In the genomic region with DNA sequence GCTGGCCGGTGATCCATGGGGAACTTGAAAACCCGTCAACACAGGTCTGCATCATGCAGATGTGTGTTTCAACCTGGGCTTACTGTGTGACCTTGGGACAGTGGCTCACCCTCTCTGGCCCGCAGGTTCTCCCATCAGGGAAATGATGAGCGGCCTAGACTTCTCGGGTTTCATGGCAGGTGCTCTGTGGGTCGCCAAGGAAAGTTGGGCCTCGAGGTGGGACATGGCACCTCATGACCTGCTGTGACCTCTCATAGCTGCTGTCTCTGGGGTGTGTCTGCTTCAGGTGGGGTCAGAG, we compare ENCODE assay signal across 2 cellular contexts.
TF ChIP-seq lines count a peak whose summit lies in the region.

No MANE protein-coding gene starts in this region.

TF ChIP-seq in SK-N-SH, 30 proteins besides CTCF, POLR2A, EP300 and RAD21 (continued from another document):
- TF ChIP-seq, protein P1, sequence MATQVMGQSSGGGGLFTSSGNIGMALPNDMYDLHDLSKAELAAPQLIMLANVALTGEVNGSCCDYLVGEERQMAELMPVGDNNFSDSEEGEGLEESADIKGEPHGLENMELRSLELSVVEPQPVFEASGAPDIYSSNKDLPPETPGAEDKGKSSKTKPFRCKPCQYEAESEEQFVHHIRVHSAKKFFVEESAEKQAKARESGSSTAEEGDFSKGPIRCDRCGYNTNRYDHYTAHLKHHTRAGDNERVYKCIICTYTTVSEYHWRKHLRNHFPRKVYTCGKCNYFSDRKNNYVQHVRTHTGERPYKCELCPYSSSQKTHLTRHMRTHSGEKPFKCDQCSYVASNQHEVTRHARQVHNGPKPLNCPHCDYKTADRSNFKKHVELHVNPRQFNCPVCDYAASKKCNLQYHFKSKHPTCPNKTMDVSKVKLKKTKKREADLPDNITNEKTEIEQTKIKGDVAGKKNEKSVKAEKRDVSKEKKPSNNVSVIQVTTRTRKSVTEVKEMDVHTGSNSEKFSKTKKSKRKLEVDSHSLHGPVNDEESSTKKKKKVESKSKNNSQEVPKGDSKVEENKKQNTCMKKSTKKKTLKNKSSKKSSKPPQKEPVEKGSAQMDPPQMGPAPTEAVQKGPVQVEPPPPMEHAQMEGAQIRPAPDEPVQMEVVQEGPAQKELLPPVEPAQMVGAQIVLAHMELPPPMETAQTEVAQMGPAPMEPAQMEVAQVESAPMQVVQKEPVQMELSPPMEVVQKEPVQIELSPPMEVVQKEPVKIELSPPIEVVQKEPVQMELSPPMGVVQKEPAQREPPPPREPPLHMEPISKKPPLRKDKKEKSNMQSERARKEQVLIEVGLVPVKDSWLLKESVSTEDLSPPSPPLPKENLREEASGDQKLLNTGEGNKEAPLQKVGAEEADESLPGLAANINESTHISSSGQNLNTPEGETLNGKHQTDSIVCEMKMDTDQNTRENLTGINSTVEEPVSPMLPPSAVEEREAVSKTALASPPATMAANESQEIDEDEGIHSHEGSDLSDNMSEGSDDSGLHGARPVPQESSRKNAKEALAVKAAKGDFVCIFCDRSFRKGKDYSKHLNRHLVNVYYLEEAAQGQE (IDR thresholded peaks at IDR 0.05; ENCODE audit: low read depth, low read length): no peak
- TF ChIP-seq FOXJ3 (CRISPR knock-in tag; IDR thresholded peaks at IDR 0.05) (no peak), NRF1 (IDR thresholded peaks at IDR 0.05; ENCODE audit: low read depth, low read length) (no peak), POLR2AphosphoS5 (IDR thresholded peaks at IDR 0.05; ENCODE audit: low read depth, low read length) (no peak), GATA2 (CRISPR knock-in tag; IDR thresholded peaks at IDR 0.05) (no peak), RCOR1 (IDR thresholded peaks at IDR 0.05; ENCODE audit: low read length) (no peak), JUND (IDR thresholded peaks at IDR 0.05) (no peak), SMC3 (IDR thresholded peaks at IDR 0.05; ENCODE audit: low read depth, low read length) (no peak), TAF1 (IDR thresholded peaks at IDR 0.05; ENCODE audit: borderline replicate concordance, low read depth, low read length) (no peak), NFIC (IDR thresholded peaks at IDR 0.05; ENCODE audit: borderline replicate concordance) (no peak), ELF1 (IDR thresholded peaks at IDR 0.05) (no peak), MEF2A (IDR thresholded peaks at IDR 0.05; ENCODE audit: borderline replicate concordance, low read depth) (no peak)
- TF ChIP-seq, protein P2, sequence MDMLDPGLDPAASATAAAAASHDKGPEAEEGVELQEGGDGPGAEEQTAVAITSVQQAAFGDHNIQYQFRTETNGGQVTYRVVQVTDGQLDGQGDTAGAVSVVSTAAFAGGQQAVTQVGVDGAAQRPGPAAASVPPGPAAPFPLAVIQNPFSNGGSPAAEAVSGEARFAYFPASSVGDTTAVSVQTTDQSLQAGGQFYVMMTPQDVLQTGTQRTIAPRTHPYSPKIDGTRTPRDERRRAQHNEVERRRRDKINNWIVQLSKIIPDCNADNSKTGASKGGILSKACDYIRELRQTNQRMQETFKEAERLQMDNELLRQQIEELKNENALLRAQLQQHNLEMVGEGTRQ (IDR thresholded peaks at IDR 0.05; ENCODE audit: borderline replicate concordance, low read depth, low read length): no peak
- TF ChIP-seq, protein P3, sequence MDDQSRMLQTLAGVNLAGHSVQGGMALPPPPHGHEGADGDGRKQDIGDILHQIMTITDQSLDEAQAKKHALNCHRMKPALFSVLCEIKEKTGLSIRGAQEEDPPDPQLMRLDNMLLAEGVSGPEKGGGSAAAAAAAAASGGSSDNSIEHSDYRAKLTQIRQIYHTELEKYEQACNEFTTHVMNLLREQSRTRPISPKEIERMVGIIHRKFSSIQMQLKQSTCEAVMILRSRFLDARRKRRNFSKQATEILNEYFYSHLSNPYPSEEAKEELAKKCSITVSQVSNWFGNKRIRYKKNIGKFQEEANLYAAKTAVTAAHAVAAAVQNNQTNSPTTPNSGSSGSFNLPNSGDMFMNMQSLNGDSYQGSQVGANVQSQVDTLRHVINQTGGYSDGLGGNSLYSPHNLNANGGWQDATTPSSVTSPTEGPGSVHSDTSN (IDR thresholded peaks at IDR 0.05): no peak

TF ChIP-seq in SK-N-SH treated with all-trans-retinoic acid at 6 μM for 48 hours, 23 proteins besides CTCF, POLR2A, EP300 and RAD21:
- TF ChIP-seq, protein P4, sequence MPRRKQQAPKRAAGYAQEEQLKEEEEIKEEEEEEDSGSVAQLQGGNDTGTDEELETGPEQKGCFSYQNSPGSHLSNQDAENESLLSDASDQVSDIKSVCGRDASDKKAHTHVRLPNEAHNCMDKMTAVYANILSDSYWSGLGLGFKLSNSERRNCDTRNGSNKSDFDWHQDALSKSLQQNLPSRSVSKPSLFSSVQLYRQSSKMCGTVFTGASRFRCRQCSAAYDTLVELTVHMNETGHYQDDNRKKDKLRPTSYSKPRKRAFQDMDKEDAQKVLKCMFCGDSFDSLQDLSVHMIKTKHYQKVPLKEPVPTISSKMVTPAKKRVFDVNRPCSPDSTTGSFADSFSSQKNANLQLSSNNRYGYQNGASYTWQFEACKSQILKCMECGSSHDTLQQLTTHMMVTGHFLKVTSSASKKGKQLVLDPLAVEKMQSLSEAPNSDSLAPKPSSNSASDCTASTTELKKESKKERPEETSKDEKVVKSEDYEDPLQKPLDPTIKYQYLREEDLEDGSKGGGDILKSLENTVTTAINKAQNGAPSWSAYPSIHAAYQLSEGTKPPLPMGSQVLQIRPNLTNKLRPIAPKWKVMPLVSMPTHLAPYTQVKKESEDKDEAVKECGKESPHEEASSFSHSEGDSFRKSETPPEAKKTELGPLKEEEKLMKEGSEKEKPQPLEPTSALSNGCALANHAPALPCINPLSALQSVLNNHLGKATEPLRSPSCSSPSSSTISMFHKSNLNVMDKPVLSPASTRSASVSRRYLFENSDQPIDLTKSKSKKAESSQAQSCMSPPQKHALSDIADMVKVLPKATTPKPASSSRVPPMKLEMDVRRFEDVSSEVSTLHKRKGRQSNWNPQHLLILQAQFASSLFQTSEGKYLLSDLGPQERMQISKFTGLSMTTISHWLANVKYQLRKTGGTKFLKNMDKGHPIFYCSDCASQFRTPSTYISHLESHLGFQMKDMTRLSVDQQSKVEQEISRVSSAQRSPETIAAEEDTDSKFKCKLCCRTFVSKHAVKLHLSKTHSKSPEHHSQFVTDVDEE (CRISPR knock-in tag; IDR thresholded peaks at IDR 0.05): no peak
- TF ChIP-seq ZNF8 (CRISPR knock-in tag; IDR thresholded peaks at IDR 0.05): no peak
- TF ChIP-seq ZFP3 (CRISPR knock-in tag; IDR thresholded peaks at IDR 0.05): no peak
- no peak for TF ChIP-seq SNAI2 (CRISPR knock-in tag; IDR thresholded peaks at IDR 0.05)
- no peak for TF ChIP-seq OSR1 (CRISPR knock-in tag; IDR thresholded peaks at IDR 0.05)
- TF ChIP-seq, protein P5, sequence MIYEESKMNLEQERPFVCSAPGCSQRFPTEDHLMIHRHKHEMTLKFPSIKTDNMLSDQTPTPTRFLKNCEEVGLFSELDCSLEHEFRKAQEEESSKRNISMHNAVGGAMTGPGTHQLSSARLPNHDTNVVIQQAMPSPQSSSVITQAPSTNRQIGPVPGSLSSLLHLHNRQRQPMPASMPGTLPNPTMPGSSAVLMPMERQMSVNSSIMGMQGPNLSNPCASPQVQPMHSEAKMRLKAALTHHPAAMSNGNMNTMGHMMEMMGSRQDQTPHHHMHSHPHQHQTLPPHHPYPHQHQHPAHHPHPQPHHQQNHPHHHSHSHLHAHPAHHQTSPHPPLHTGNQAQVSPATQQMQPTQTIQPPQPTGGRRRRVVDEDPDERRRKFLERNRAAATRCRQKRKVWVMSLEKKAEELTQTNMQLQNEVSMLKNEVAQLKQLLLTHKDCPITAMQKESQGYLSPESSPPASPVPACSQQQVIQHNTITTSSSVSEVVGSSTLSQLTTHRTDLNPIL (CRISPR knock-in tag; IDR thresholded peaks at IDR 0.05; ENCODE audit: low read depth): no peak
- TF ChIP-seq ZFP30 (CRISPR knock-in tag; IDR thresholded peaks at IDR 0.05): no peak
- TF ChIP-seq ESRRG (CRISPR knock-in tag; IDR thresholded peaks at IDR 0.05): no peak
- TF ChIP-seq ZNF565 (CRISPR knock-in tag; conservative IDR thresholded peaks at IDR 0.05; ENCODE audit: low read depth): no peak
- no peak for TF ChIP-seq GLIS3 (CRISPR knock-in tag; IDR thresholded peaks at IDR 0.05)
- TF ChIP-seq, protein P6, sequence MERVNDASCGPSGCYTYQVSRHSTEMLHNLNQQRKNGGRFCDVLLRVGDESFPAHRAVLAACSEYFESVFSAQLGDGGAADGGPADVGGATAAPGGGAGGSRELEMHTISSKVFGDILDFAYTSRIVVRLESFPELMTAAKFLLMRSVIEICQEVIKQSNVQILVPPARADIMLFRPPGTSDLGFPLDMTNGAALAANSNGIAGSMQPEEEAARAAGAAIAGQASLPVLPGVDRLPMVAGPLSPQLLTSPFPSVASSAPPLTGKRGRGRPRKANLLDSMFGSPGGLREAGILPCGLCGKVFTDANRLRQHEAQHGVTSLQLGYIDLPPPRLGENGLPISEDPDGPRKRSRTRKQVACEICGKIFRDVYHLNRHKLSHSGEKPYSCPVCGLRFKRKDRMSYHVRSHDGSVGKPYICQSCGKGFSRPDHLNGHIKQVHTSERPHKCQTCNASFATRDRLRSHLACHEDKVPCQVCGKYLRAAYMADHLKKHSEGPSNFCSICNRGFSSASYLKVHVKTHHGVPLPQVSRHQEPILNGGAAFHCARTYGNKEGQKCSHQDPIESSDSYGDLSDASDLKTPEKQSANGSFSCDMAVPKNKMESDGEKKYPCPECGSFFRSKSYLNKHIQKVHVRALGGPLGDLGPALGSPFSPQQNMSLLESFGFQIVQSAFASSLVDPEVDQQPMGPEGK (CRISPR knock-in tag; IDR thresholded peaks at IDR 0.05; ENCODE audit: borderline replicate concordance): no peak
